Comparison of ENCODE assay signal across 8 cellular contexts in the genomic region with DNA sequence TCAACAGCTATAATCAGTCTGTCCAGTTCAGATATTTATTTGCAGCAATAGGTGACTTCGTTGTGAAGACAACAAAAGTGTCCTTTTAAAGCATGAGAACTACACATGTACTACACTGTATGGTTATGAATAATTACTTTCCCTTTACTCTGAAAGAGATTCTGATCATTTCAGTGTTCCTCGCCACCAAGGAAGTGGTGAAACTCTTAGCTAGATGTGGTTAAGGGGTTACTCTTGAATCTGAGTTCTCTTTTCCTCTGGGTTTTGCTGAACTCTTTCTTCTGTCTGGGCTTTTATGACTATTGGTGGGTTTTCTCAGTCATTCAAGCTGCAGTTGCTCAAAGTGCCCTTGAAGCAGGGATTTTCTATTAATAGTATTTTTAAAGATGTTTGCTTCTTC.
DNase-seq lines count a peak whose midpoint lies in the region; ATAC-seq and TF ChIP-seq lines count a peak whose summit lies in the region.

No MANE protein-coding gene starts in this region.

- H3K4me1 ChIP-seq in naive thymus-derived CD4-positive, alpha-beta T cell (ENCODE audit: control insufficient read depth in 2 of 2, insufficient read depth in 2 of 2, low read length in 2 of 2) = peaks cover 16 to 26% of the 10 kb centered on the region in 2 donors
- H3K4me1 ChIP-seq in right atrium auricular region = no peaks in the 10 kb centered on the region

- TF ChIP-seq CTCF in right atrium auricular region (IDR thresholded peaks at IDR 0.05) = no peak

- CTCF ChIA-PET in naive thymus-derived CD4-positive, alpha-beta T cell (lab: Charles Lee) = no interaction called here

- peaks cover 0 to 3% (median 0%) of the 10 kb centered on the region in 5 donors for H3K36me3 Mint-ChIP-seq in naive thymus-derived CD4-positive, alpha-beta T cell

- peaks cover 21 to 46% (median 35%) of the 10 kb centered on the region in 7 donors for H3K4me1 Mint-ChIP-seq in naive thymus-derived CD4-positive, alpha-beta T cell

- intact Hi-C loops in naive thymus-derived CD4-positive, alpha-beta T cell (cut with micrococcal nuclease) = loop anchor here (5.0 to 10.0 kb wide), 5 partner anchors 57 to 515 kb away; a partner anchor contains a TSS

- peak overlapping the region; percentile 5 to 85 (median 76) for H3K4me3 Mint-ChIP-seq in naive thymus-derived CD4-positive, alpha-beta T cell

- POLR2A ChIA-PET in naive thymus-derived CD4-positive, alpha-beta T cell (lab: Charles Lee) = no interaction called here

- H3K36me3 ChIP-seq in naive thymus-derived CD4-positive, alpha-beta T cell (ENCODE audit: control insufficient read depth in 2 of 3, insufficient read depth in 3 of 3, low read length in 3 of 3) = no peaks in the 10 kb centered on the region
- H3K36me3 ChIP-seq in right atrium auricular region = no peaks in the 10 kb centered on the region

- ATAC-seq in GM21723 (IDR thresholded peaks at IDR 0.05; ENCODE audit: unreplicated experiment) (peak; percentile 95), HG03571 (IDR thresholded peaks at IDR 0.05; ENCODE audit: unreplicated experiment) (peak; percentile 98)
- peak; percentile 91 for ATAC-seq in naive thymus-derived CD4-positive, alpha-beta T cell

- H3K27ac ChIP-seq in naive thymus-derived CD4-positive, alpha-beta T cell (ENCODE audit: low read depth, low read length) = no peak overlapping the region
- no peak overlapping the region for H3K27ac ChIP-seq in right atrium auricular region

- H3K9me3 Mint-ChIP-seq in naive thymus-derived CD4-positive, alpha-beta T cell = peaks cover 0 to 7% (median 0%) of the 10 kb centered on the region in 11 donors

- peaks cover 17 to 58% (median 41%) of the 10 kb centered on the region in 5 donors for H3K27me3 Mint-ChIP-seq in naive thymus-derived CD4-positive, alpha-beta T cell

- peak; percentile 13 for DNase-seq in activated CD4-positive, alpha-beta T cell treated with anti-CD3 and anti-CD28 coated beads for 48 hours
- DNase-seq in activated CD4-positive, alpha-beta T cell treated with anti-CD3 and anti-CD28 coated beads for 1 hour = no peak
- DNase-seq in naive thymus-derived CD4-positive, alpha-beta T cell = peak in 8 of 9 donors; percentile 22 to 81 (median 70)
- DNase-seq in NCI-H510A (lab: John Stamatoyannopoulos, UW) (no peak), NCI-H1694 (lab: John Stamatoyannopoulos, UW) (no peak), right atrium auricular region (ENCODE audit: low spot score) (no peak)

- H3K9me3 ChIP-seq in naive thymus-derived CD4-positive, alpha-beta T cell (ENCODE audit: control insufficient read depth in 2 of 3, low read length in 3 of 3) = no peaks in the 10 kb centered on the region
- H3K9me3 ChIP-seq in right atrium auricular region = no peaks in the 10 kb centered on the region

- no peaks in the 10 kb centered on the region for H3K27me3 ChIP-seq in naive thymus-derived CD4-positive, alpha-beta T cell (ENCODE audit: control insufficient read depth in 2 of 2, insufficient read depth in 2 of 2, low read length in 2 of 2)
- H3K27me3 ChIP-seq in right atrium auricular region = no peaks in the 10 kb centered on the region

- peak overlapping the region in 4 of 9 donors; percentile 6 to 60 (median 28) for H3K27ac Mint-ChIP-seq in naive thymus-derived CD4-positive, alpha-beta T cell

- no peak overlapping the region for H3K4me3 ChIP-seq in naive thymus-derived CD4-positive, alpha-beta T cell (ENCODE audit: low read length)
- no peak overlapping the region for H3K4me3 ChIP-seq in right atrium auricular region

Comparison
In these comparisons a context has a peak if more than half of its experiments do, and no peak if none do; other contexts are left out.
1. DNase-seq: peak in activated CD4-positive, alpha-beta T cell treated with anti-CD3 and anti-CD28 coated beads for 48 hours (single experiment) and naive thymus-derived CD4-positive, alpha-beta T cell (8 of 9); none in activated CD4-positive, alpha-beta T cell treated with anti-CD3 and anti-CD28 coated beads for 1 hour (single experiment), NCI-H510A (single experiment), NCI-H1694 (single experiment) and right atrium auricular region (single experiment).
2. Peak in every context shown above with its lines, with median percentiles within 50 percentile points of each other: ATAC-seq.